In genomic region chr18:75265872-75266271, GRCh38 we compare ENCODE assay signal across 16 cellular contexts. TPM values are rescaled to one million over a fixed set of nuclear protein-coding genes. Genes with fewer than 3 reads are reported as not detected.
A peak's percentile ranks its signal among the peaks of the same experiment; 100 is the strongest.
DNase-seq lines count a peak whose midpoint lies in the region; ATAC-seq, FAIRE-seq and TF ChIP-seq lines count a peak whose summit lies in the region.
"Had no signal": no experiment of that assay in that cellular context is flagged by ENCODE, and none has a peak within 500 bp of the region (broad histone marks: within the 10 kb centered on the region; RNA-seq: fewer than 3 reads in every experiment).

No MANE protein-coding gene starts in this region.

- no peak for FAIRE-seq in D721Med (lab: Jason Lieb, UNC)
- FAIRE-seq: HTR-8/SVneo had no signal

- TF ChIP-seq CTCF in GM23338 (conservative IDR thresholded peaks at IDR 0.05; ENCODE audit: low read depth in 2 of 2) (no peak), OCI-LY3 (IDR thresholded peaks at IDR 0.05; ENCODE audit: low read depth, low read length) (no peak), hepatocyte (IDR thresholded peaks at IDR 0.05; ENCODE audit: poor library complexity) (no peak), D721Med (IDR thresholded peaks at IDR 0.05; ENCODE audit: insufficient read depth, missing control alignments) (no peak)

- no peaks in the 10 kb centered on the region for H3K9me2 ChIP-seq in GM23338 (ENCODE audit: insufficient read depth)
- no peaks in the 10 kb centered on the region for H3K9me2 ChIP-seq in hepatocyte (replicated peaks; ENCODE audit: insufficient read depth)

- no peaks in the 10 kb centered on the region for H3K79me2 ChIP-seq in GM23338 (replicated peaks; ENCODE audit: insufficient read depth)
- peaks cover 78% of the 10 kb centered on the region for H3K79me2 ChIP-seq in OCI-LY3 (ENCODE audit: low read length)
- H3K79me2 ChIP-seq in hepatocyte, result peaks cover 77% of the 10 kb centered on the region

- H3K9me3 ChIP-seq in OCI-LY3 (ENCODE audit: insufficient read depth, low read length) (no peaks in the 10 kb centered on the region), hepatocyte (ENCODE audit: low read depth) (no peaks in the 10 kb centered on the region)
- H3K9me3 ChIP-seq: BLaER1 treated with 17β-estradiol and CSF1 and Interleukin-3, amounts not matched to agents 10 nM and 100 nM had no signal

- intact Hi-C loops in sciatic nerve (cut with DNase I), result no loop called here

- H3K4me2 ChIP-seq in GM23338 (no peak overlapping the region), OCI-LY3 (ENCODE audit: low read length) (peak overlapping the region; percentile 90), hepatocyte (peak overlapping the region; percentile 52)
- H3K4me2 ChIP-seq: BLaER1 treated with 17β-estradiol and CSF1 and Interleukin-3, amounts not matched to agents 10 nM and 100 nM had no signal

- H3K27ac ChIP-seq in GM23338 (ENCODE audit: low read depth) (no peak overlapping the region), OCI-LY3 (ENCODE audit: low read length) (peak overlapping the region; percentile 93), hepatocyte (no peak overlapping the region)
- H3K27ac ChIP-seq: BLaER1 treated with 17β-estradiol and CSF1 and Interleukin-3, amounts not matched to agents 10 nM and 100 nM had no signal

- H3K27me3 Mint-ChIP-seq in GM23338 (ENCODE audit: insufficient read depth, low read depth, poor library complexity), result no peaks in the 10 kb centered on the region
- H3K27me3 Mint-ChIP-seq: B cell; CD8-positive, alpha-beta memory T cell had no signal

- no peak overlapping the region for H3K27ac Mint-ChIP-seq in GM23338
- H3K27ac Mint-ChIP-seq: B cell had no signal

- H3K9ac ChIP-seq in OCI-LY3 (ENCODE audit: low read length), result peak overlapping the region; percentile 90
- H3K9ac ChIP-seq: BLaER1 treated with 17β-estradiol and CSF1 and Interleukin-3, amounts not matched to agents 10 nM and 100 nM had no signal

- ATAC-seq in GM23338 (no peak), sciatic nerve (peak; percentile 49)
- ATAC-seq: HCT116 had no signal

- no peaks in the 10 kb centered on the region for H3F3A ChIP-seq in GM23338 (replicated peaks; ENCODE audit: low read depth)

- no peaks in the 10 kb centered on the region for H3K36me3 Mint-ChIP-seq in GM23338 (ENCODE audit: low read depth)

- H3K4me3 Mint-ChIP-seq in GM23338, result no peak overlapping the region
- H3K4me3 Mint-ChIP-seq: B cell; CD8-positive, alpha-beta memory T cell had no signal

- no peak for DNase-seq in GM23338 (ENCODE audit: low spot score)
- no peak for DNase-seq in hepatocyte (ENCODE audit: low spot score)
- no peak for DNase-seq in sciatic nerve (ENCODE audit: low spot score)
- DNase-seq in stimulated activated CD4-positive, alpha-beta T cell treated with anti-CD3 and anti-CD28 coated beads, Interleukin-12 subunit alpha, Interleukin-12 subunit beta, amount 100 ng/mL, for 4 hours, result no peak
- no peak for DNase-seq in D721Med (ENCODE audit: insufficient read length, low spot score)
- no peak for DNase-seq in EL
- no peak for DNase-seq in NCI-H2196 treated with DMSO at 0.1 percent for 48 hours (lab: John Stamatoyannopoulos, UW; ENCODE audit: unreplicated experiment)
- DNase-seq: CD8-positive, alpha-beta memory T cell; GDM1; GOT3; H7 had no signal

- peaks cover 18% of the 10 kb centered on the region; the same call in 2 of the 3 replicates for H3K4me1 Mint-ChIP-seq in GM23338

- H3K4me1 ChIP-seq in GM23338 (ENCODE audit: insufficient read depth) (peaks cover 7% of the 10 kb centered on the region), OCI-LY3 (ENCODE audit: low read length) (peaks cover 100% of the 10 kb centered on the region), hepatocyte (ENCODE audit: insufficient read depth) (no peaks in the 10 kb centered on the region)

- H4K20me1 ChIP-seq in GM23338 (replicated peaks; ENCODE audit: insufficient read depth), result no peaks in the 10 kb centered on the region
- H4K20me1 ChIP-seq in OCI-LY3 (ENCODE audit: insufficient read depth, low read length), result no peaks in the 10 kb centered on the region
- peaks cover 21% of the 10 kb centered on the region for H4K20me1 ChIP-seq in hepatocyte (ENCODE audit: insufficient read depth, poor library complexity, severe bottlenecking)

- H2AFZ ChIP-seq in GM23338 (peak overlapping the region; percentile 54; the same call in 1 of the 2 replicates), OCI-LY3 (ENCODE audit: low read depth, low read length) (no peak overlapping the region), hepatocyte (no peak overlapping the region)

- H3K27me3 ChIP-seq in GM23338 (ENCODE audit: insufficient read depth), result no peaks in the 10 kb centered on the region
- H3K27me3 ChIP-seq in OCI-LY3 (ENCODE audit: low read depth, low read length), result no peaks in the 10 kb centered on the region
- H3K27me3 ChIP-seq in hepatocyte, result no peaks in the 10 kb centered on the region
- H3K27me3 ChIP-seq: BLaER1 treated with 17β-estradiol and CSF1 and Interleukin-3, amounts not matched to agents 10 nM and 100 nM had no signal

- no peaks in the 10 kb centered on the region for H3K9me3 Mint-ChIP-seq in GM23338
- H3K9me3 Mint-ChIP-seq: CD8-positive, alpha-beta memory T cell had no signal

- H3K36me3 ChIP-seq in GM23338 (ENCODE audit: insufficient read depth) (no peaks in the 10 kb centered on the region), OCI-LY3 (replicated peaks; ENCODE audit: low read depth, low read length) (peaks cover 48% of the 10 kb centered on the region), hepatocyte (replicated peaks; ENCODE audit: insufficient read depth, low read depth) (no peaks in the 10 kb centered on the region)

- no peak overlapping the region for H3K4me3 ChIP-seq in GM23338
- peak overlapping the region; percentile 65; the same call in 1 of the 2 replicates for H3K4me3 ChIP-seq in OCI-LY3 (ENCODE audit: low read length)
- H3K4me3 ChIP-seq in hepatocyte, result no peak overlapping the region
- H3K4me3 ChIP-seq: BLaER1 treated with 17β-estradiol and CSF1 and Interleukin-3, amounts not matched to agents 10 nM and 100 nM had no signal

- 69% methylated on average over 9 of the region's 9 CpGs for WGBS in hepatocyte (ENCODE audit: low lambda C conversion rate, missing lambda C conversion rate)

TF ChIP-seq in GM23338, 12 proteins besides CTCF, POLR2A, EP300 and RAD21:
- no peak for TF ChIP-seq STAT1 (IDR thresholded peaks at IDR 0.05; ENCODE audit: unreplicated experiment)
- TF ChIP-seq POLR2AphosphoS5 (IDR thresholded peaks at IDR 0.05; ENCODE audit: low read depth), result no peak

RNA-seq across cellular contexts. Expression of gene TSHZ1, which starts 55.3 kb away (rescaled TPM):
- 0.38 and 1.2 TPM in 2 replicates for total RNA-seq in GM23338 (2014; rRNA removed; shearing (Covaris generic))
- polyA plus RNA-seq in GM23338 (2016; fragmentation: Nextera tagmentation; extraction: Ambion mirVana), result 0.23 TPM in 1 of 2 replicates, not detected in the other
- 13.1 TPM in 2 replicates for total RNA-seq in hepatocyte
- polyA plus RNA-seq in hepatocyte, result 8.5 and 12.7 TPM in 2 replicates
- 25.4 TPM for total RNA-seq in sciatic nerve

RNA-seq across cellular contexts. Expression of gene PTGR3, which starts 56.9 kb away (rescaled TPM):
- total RNA-seq in GM23338 (2014; rRNA removed; shearing (Covaris generic)), result 1.5 TPM in 2 replicates
- polyA plus RNA-seq in GM23338 (2016; fragmentation: Nextera tagmentation; extraction: Ambion mirVana) (0.84 and 1.1 TPM in 2 replicates), hepatocyte (24.4 and 32.2 TPM in 2 replicates)
- total RNA-seq in hepatocyte (25.7 and 30.7 TPM in 2 replicates), sciatic nerve (31.6 TPM)

Comparison
In these comparisons a context has a peak if more than half of its experiments do, and no peak if none do; other contexts are left out.
1. RNA of gene PTGR3, which starts 56.9 kb away (total RNA-seq): 31.6 TPM in sciatic nerve (single experiment) and 25.7 to 30.7 TPM in hepatocyte; 1.5 TPM in GM23338; every median in the first group is over 10 times any median in the second.